In the genomic region with DNA sequence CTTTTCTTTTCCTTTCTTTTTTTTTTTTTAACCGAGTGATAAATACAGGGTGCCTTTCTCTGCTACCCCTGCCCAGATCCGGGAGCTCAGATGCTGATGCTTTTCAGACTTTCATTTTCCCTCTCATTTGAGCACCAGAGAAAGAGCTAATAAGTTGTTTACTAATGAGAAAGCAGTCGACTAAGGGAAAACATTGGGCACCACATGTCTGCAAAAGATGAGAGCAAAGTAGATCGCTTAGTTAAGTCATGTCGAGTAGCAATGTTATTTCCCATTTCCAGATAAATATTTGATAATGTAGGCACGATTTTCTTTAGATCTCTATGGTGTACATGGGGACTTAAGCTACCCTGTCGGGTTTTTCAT, we compare ENCODE assay signal across 8 cellular contexts. TPM values are rescaled to one million over a fixed set of nuclear protein-coding genes. Genes with fewer than 3 reads are reported as not detected.
DNase-seq lines count a peak whose midpoint lies in the region; ATAC-seq and TF ChIP-seq lines count a peak whose summit lies in the region.

No MANE protein-coding gene starts in this region.

- H3K4me1 Mint-ChIP-seq in T-helper 2 cell treated with Interferon-gamma antibody and Interleukin-4, amounts not matched to agents 5 μg/mL and 100 μg/mL, for 36 hours (ENCODE audit: low read depth) = peaks cover 27% of the 10 kb centered on the region

- no peak for ATAC-seq in gastroesophageal sphincter

- H3K9me3 Mint-ChIP-seq in T-helper 2 cell treated with Interferon-gamma antibody and Interleukin-4, amounts not matched to agents 5 μg/mL and 100 μg/mL, for 36 hours = no peaks in the 10 kb centered on the region

- no peaks in the 10 kb centered on the region for H3K9me3 ChIP-seq in gastroesophageal sphincter

- H3K27ac Mint-ChIP-seq in T-helper 2 cell treated with Interferon-gamma antibody and Interleukin-4, amounts not matched to agents 5 μg/mL and 100 μg/mL, for 36 hours = peak overlapping the region; percentile 98

- peaks cover 11% of the 10 kb centered on the region for H3K36me3 Mint-ChIP-seq in T-helper 2 cell treated with Interferon-gamma antibody and Interleukin-4, amounts not matched to agents 5 μg/mL and 100 μg/mL, for 36 hours (ENCODE audit: low read depth)

- H3K79me2 ChIP-seq in ACC112 (ENCODE audit: control insufficient read depth, insufficient read depth, low read length, unreplicated experiment) = peaks cover 63% of the 10 kb centered on the region

- H3K36me3 ChIP-seq in ACC112 (ENCODE audit: insufficient read depth, low read length) (no peaks in the 10 kb centered on the region), gastroesophageal sphincter (no peaks in the 10 kb centered on the region)

- H3K27me3 Mint-ChIP-seq in T-helper 2 cell treated with Interferon-gamma antibody and Interleukin-4, amounts not matched to agents 5 μg/mL and 100 μg/mL, for 36 hours (ENCODE audit: low read depth) = peaks cover 2% of the 10 kb centered on the region

- 0% methylated on average over 5 to 7 of the region's 7 CpGs for WGBS in gastroesophageal sphincter (ENCODE audit: low coverage in 1 of 2), 2 donors

- DNase-seq in GM20000 (ENCODE audit: low spot score) (peak; percentile 12), cortex of kidney (lab: John Stamatoyannopoulos, UW) (no peak), amniotic stem cell (lab: John Stamatoyannopoulos, UW) (no peak), mesenteric fat pad (ENCODE audit: low spot score) (no peak)
- no peak for DNase-seq in T-helper 2 cell treated with Interferon-gamma antibody and Interleukin-4, amounts not matched to agents 5 μg/mL and 100 μg/mL, for 36 hours (ENCODE audit: low spot score)

- peak overlapping the region; percentile 95 for H3K4me3 ChIP-seq in ACC112 (ENCODE audit: low read depth, low read length)
- H3K4me3 ChIP-seq in gastroesophageal sphincter = peak overlapping the region; percentile 68 to 90
- peak overlapping the region; percentile 75 to 99 (median 95) for H3K4me3 ChIP-seq in skin epidermis

- H3K27ac ChIP-seq in ACC112 (ENCODE audit: low read depth, low read length) = peak overlapping the region; percentile 79
- H3K27ac ChIP-seq in gastroesophageal sphincter = peak overlapping the region; percentile 38 to 98 (median 82)
- peak overlapping the region in 18 of 21 experiments; percentile 89 to 97 (median 94) for H3K27ac ChIP-seq in skin epidermis

- TF ChIP-seq CTCF in GM20000 (IDR thresholded peaks at IDR 0.05; ENCODE audit: extremely low read depth, missing control alignments) (no peak), gastroesophageal sphincter (IDR thresholded peaks at IDR 0.05) (no peak)

- no peaks in the 10 kb centered on the region for H3K27me3 ChIP-seq in ACC112 (ENCODE audit: insufficient read depth, low read length)
- H3K27me3 ChIP-seq in gastroesophageal sphincter = no peaks in the 10 kb centered on the region

- peak overlapping the region; percentile 88 for H2AFZ ChIP-seq in ACC112 (ENCODE audit: low read length, unreplicated experiment)

- no peak for TF ChIP-seq EP300 in gastroesophageal sphincter (IDR thresholded peaks at IDR 0.05)

- peak overlapping the region; percentile 91 for H3K4me3 Mint-ChIP-seq in T-helper 2 cell treated with Interferon-gamma antibody and Interleukin-4, amounts not matched to agents 5 μg/mL and 100 μg/mL, for 36 hours

- no peak for TF ChIP-seq POLR2A in gastroesophageal sphincter (IDR thresholded peaks at IDR 0.05)

- H3K4me1 ChIP-seq in ACC112 (ENCODE audit: control insufficient read depth, insufficient read depth, low read length, unreplicated experiment) = peaks cover 21% of the 10 kb centered on the region
- peaks cover 5 to 48% (median 10%) of the 10 kb centered on the region in 3 donors for H3K4me1 ChIP-seq in gastroesophageal sphincter

RNA-seq across cellular contexts. Expression of a gene that starts 1.1 kb away (rescaled TPM):
- total RNA-seq in gastroesophageal sphincter (10 to 100 TPM; 30.9 to 47.8 (median 38.4) TPM), mesenteric fat pad (43.7 TPM)
